Comparison of ENCODE assay signal across 17 cellular contexts in the genomic region with DNA sequence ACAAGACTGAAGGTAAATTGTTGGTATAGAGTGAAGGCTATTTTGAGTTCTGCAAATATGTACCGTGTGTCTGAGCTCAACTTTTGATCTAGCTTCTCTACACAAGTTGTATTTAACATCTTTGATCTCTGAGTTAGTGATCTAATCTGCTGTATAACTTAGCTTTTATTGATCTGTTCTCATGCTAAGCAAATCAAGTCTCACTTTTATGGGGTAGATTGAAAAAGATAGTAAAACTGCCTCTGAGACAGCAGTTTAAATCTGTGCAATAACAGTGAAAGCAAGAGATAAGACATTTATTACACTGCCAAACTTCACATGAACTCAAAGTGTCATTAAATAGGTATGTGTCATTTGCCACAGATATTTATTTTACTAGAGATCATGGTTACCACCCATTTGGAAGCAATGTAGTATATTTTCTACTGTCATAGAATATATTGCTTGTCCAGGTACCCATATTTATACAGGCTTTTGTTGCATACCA.
"Had no signal": no experiment of that assay in that cellular context is flagged by ENCODE, and none has a peak within 500 bp of the region (broad histone marks: within the 10 kb centered on the region; RNA-seq: fewer than 3 reads in every experiment).

No MANE protein-coding gene starts in this region.

- H3K9me3 ChIP-seq: esophagus muscularis mucosa, psoas muscle, right lobe of liver, spleen, tibial nerve had no signal

- ATAC-seq: activated CD4-positive, alpha-beta T cell treated with anti-CD3 and anti-CD28 coated beads for 36 hours; activated T-cell treated with anti-CD3 and anti-CD28 coated beads, Interleukin-2, amount 50 U/mL, for 72 hours; left lobe of liver; natural killer cell treated with Interleukin-12 subunit alpha and Interleukin-12 subunit beta and Interleukin-15 and Interleukin-18, amount 100 ng/mL, for 72 hours; psoas muscle; right lobe of liver; stimulated activated naive B cell treated with anti-CD40 and anti-IgM and Interleukin-4, amounts not matched to agents 10 μg/mL and 1 μg/mL and 100 μg/mL, for 72 hours had no signal

- DNase-seq: activated CD4-positive, alpha-beta memory T cell treated with anti-CD3 and anti-CD28 coated beads, Interleukin-2, amount 10 ng/mL, durations not matched to agents 7 days and 5 days; activated CD4-positive, alpha-beta T cell treated with anti-CD3 and anti-CD28 coated beads for 36 hours; activated CD8-positive, alpha-beta memory T cell treated with anti-CD3 and anti-CD28 coated beads, Interleukin-2, amount 50 U/mL, for 4 hours; activated gamma-delta T cell treated with Interleukin-2 at 50 U/mL for 16 hours; activated naive CD8-positive, alpha-beta T cell treated with anti-CD3 and anti-CD28 coated beads for 36 hours; activated T-cell treated with anti-CD3 and anti-CD28 coated beads, Interleukin-2, amount 50 U/mL, for 72 hours; anterior cingulate cortex; psoas muscle; right lobe of liver; spleen; stimulated activated CD4-positive, alpha-beta T cell treated with anti-CD3 and anti-CD28 coated beads, Interleukin-1b, Interleukin-23, amount 100 ng/mL, for 48 hours; stimulated activated naive B cell treated with anti-CD40 and anti-IgM and Interleukin-4, amounts not matched to agents 10 μg/mL and 1 μg/mL and 100 μg/mL, for 72 hours had no signal

- H3K27ac ChIP-seq: esophagus muscularis mucosa, psoas muscle, right lobe of liver, spleen, tibial nerve, VCaP had no signal

- H3K27me3 ChIP-seq: esophagus muscularis mucosa, spleen, tibial nerve had no signal

- H3K36me3 ChIP-seq: esophagus muscularis mucosa, right lobe of liver, spleen, tibial nerve had no signal

- H3K4me1 ChIP-seq: esophagus muscularis mucosa, psoas muscle, right lobe of liver, spleen, tibial nerve had no signal

- H3K4me3 ChIP-seq: esophagus muscularis mucosa, psoas muscle, right lobe of liver, spleen, tibial nerve had no signal
